In the genomic region with DNA sequence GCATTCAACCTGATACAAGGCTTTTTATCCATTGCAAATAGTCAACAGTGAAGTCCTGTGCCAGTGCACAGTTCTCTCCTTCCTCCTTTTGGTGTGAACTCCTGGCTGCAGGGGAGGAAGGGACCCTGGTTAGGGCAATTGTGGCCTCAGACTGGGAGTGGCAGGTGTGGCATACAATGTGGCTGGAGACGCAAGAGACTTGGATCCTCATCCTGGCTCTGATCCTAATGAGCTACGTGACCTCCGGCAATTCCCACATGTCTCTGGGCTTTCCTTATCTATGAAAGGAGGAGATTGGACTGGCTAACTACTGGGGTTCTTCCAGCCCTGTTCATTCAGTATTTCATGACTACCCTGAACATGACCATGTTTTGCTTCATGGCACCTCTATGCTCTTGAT, we compare ENCODE assay signal across 20 cellular contexts. TPM values are rescaled to one million over a fixed set of nuclear protein-coding genes. Genes with fewer than 3 reads are reported as not detected.
DNase-seq lines count a peak whose midpoint lies in the region; ATAC-seq and TF ChIP-seq lines count a peak whose summit lies in the region.
"Had no signal": no experiment of that assay in that cellular context is flagged by ENCODE, and none has a peak within 500 bp of the region (broad histone marks: within the 10 kb centered on the region; RNA-seq: fewer than 3 reads in every experiment).

No MANE protein-coding gene starts in this region.

- H3K4me3 ChIP-seq in HL-60 (replicated peaks; ENCODE audit: insufficient read depth, low read length) (no peak overlapping the region), PC-9 (0 out of 2 replicates have a peak overlapping the region, but pooled peaks have one; percentile 9), smooth muscle cell (no peak overlapping the region)
- H3K4me3 ChIP-seq: HAP-1, heart right ventricle, Peyer's patch, psoas muscle, upper lobe of left lung had no signal

- no peak overlapping the region for H3K9ac ChIP-seq in smooth muscle cell (ENCODE audit: low read depth)

- H3F3A ChIP-seq in PC-9 (ENCODE audit: insufficient read depth, low read depth) (peaks cover 47% of the 10 kb centered on the region), smooth muscle cell (ENCODE audit: low read depth) (peaks cover 15% of the 10 kb centered on the region)

- H3K27ac ChIP-seq in HL-60 (replicated peaks) (peak overlapping the region; percentile 61), PC-9 (peak overlapping the region; percentile 99), epithelial cell of prostate (peak overlapping the region; percentile 99), smooth muscle cell (ENCODE audit: low read depth) (peak overlapping the region; percentile 94)
- H3K27ac ChIP-seq: C4-2B, Peyer's patch, psoas muscle had no signal

- H3K79me2 ChIP-seq in PC-9 (ENCODE audit: low read depth) (no peaks in the 10 kb centered on the region), smooth muscle cell (ENCODE audit: low read depth) (no peaks in the 10 kb centered on the region)

- H3K4me2 ChIP-seq in PC-9 (peak overlapping the region; percentile 57), smooth muscle cell (peak overlapping the region; percentile 49)

- no peaks in the 10 kb centered on the region for H4K20me1 ChIP-seq in PC-9 (ENCODE audit: insufficient read depth)
- H4K20me1 ChIP-seq in smooth muscle cell (ENCODE audit: low read depth) = no peaks in the 10 kb centered on the region

- POLR2A ChIA-PET in PC-9 (lab: Charles Lee; ENCODE audit: unreplicated experiment) = interaction anchor here (0.6 kb wide), 1 partner anchor 148 kb away, joined by 5 read pairs; no protein-coding TSS in a partner anchor

- H3K9me2 ChIP-seq in PC-9 (ENCODE audit: insufficient read depth) = no peaks in the 10 kb centered on the region

- ATAC-seq in HG03095 (IDR thresholded peaks at IDR 0.05; ENCODE audit: unreplicated experiment) = no peak

- TF ChIP-seq CTCF in HL-60 (IDR thresholded peaks at IDR 0.05; ENCODE audit: insufficient read depth, low read length) = no peak
- TF ChIP-seq CTCF in PC-9 (conservative IDR thresholded peaks at IDR 0.05) = no peak
- TF ChIP-seq CTCF in smooth muscle cell (IDR thresholded peaks at IDR 0.05; ENCODE audit: borderline replicate concordance, insufficient read depth, poor library complexity, severe bottlenecking) = no peak

- H3K36me3 ChIP-seq in PC-9 (ENCODE audit: low read depth) (no peaks in the 10 kb centered on the region), smooth muscle cell (ENCODE audit: low read depth) (no peaks in the 10 kb centered on the region)
- H3K36me3 ChIP-seq: HAP-1, heart right ventricle, Peyer's patch, upper lobe of left lung had no signal

- peaks cover 20% of the 10 kb centered on the region for H3K9me3 ChIP-seq in PC-9 (ENCODE audit: insufficient read depth, low read depth)
- H3K9me3 ChIP-seq in smooth muscle cell (replicated peaks; ENCODE audit: low read depth) = no peaks in the 10 kb centered on the region
- H3K9me3 ChIP-seq: HAP-1, Peyer's patch, psoas muscle, upper lobe of left lung had no signal

- H3K4me1 ChIP-seq in PC-9 (replicated peaks; ENCODE audit: insufficient read depth) (peaks cover 51% of the 10 kb centered on the region), smooth muscle cell (ENCODE audit: low read depth) (peaks cover 5% of the 10 kb centered on the region)
- H3K4me1 ChIP-seq: psoas muscle had no signal

- H2AFZ ChIP-seq in PC-9 = no peak overlapping the region
- H2AFZ ChIP-seq in smooth muscle cell (ENCODE audit: low read depth) = no peak overlapping the region

- 56% methylated on average over 3 of the region's 3 CpGs for WGBS in smooth muscle cell (ENCODE audit: low lambda C conversion rate)

- CTCF ChIA-PET in PC-9 (lab: Charles Lee) = no interaction called here

- BruUV-seq in PC-9 (replicated peaks; lab: Mats Ljungman, UMichigan) = no TSS peak

- intact Hi-C loops in PC-9 (cut with micrococcal nuclease; ENCODE audit: unreplicated experiment) = loop anchor here (1.0 to 2.0 kb wide), 3 partner anchors 31 to 96 kb away; a partner anchor contains a TSS

- no peaks in the 10 kb centered on the region for H3K27me3 ChIP-seq in HL-60 (ENCODE audit: insufficient read depth, poor library complexity, severe bottlenecking)
- H3K27me3 ChIP-seq in PC-9 (ENCODE audit: insufficient read depth, low read depth) = no peaks in the 10 kb centered on the region
- H3K27me3 ChIP-seq in smooth muscle cell (ENCODE audit: low read depth) = no peaks in the 10 kb centered on the region
- H3K27me3 ChIP-seq: Peyer's patch, upper lobe of left lung had no signal

- DNase-seq in HL-60 (ENCODE audit: low read depth in 1 of 2, low spot score in 1 of 2) = peak; percentile 51 to 60
- peak in 1 of 2 experiments; percentile 39 for DNase-seq in PC-9
- DNase-seq in epithelial cell of prostate (ENCODE audit: low read depth, low spot score) = no peak
- no peak for DNase-seq in smooth muscle cell (lab: John Stamatoyannopoulos, UW; ENCODE audit: unreplicated experiment)
- no peak for DNase-seq in NCI-H1694 (lab: John Stamatoyannopoulos, UW)
- DNase-seq in HT-29 (ENCODE audit: low spot score) = no peak
- DNase-seq in stimulated activated CD4-positive, alpha-beta T cell treated with anti-CD3 and anti-CD28 coated beads, Interleukin-15, amount 100 ng/mL, for 24 hours = no peak
- DNase-seq: activated naive CD8-positive, alpha-beta T cell treated with anti-CD3 and anti-CD28 coated beads for 36 hours; heart right ventricle; MM.1S; NCI-H2081; NCI-H526 had no signal

RNA-seq across cellular contexts. Expression of a gene that starts 10.5 kb away (rescaled TPM):
- 0.55 TPM in 2 replicates for total RNA-seq in PC-9 (2021)
- 3.4 and 6.4 TPM in 2 replicates for total RNA-seq in smooth muscle cell
- polyA plus RNA-seq in smooth muscle cell = 1.4 and 5.1 TPM in 2 replicates
- not detected in 2 replicates for total RNA-seq in HT-29 (2014; rRNA removed; shearing (Covaris generic))
- total RNA-seq: heart right ventricle, lung microvascular endothelial cell, Peyer's patch had no signal

RNA-seq across cellular contexts. Expression of a gene that starts 30.4 kb away (rescaled TPM):
- total RNA-seq in PC-9 (2021) = 17.7 and 28.7 TPM in 2 replicates
- total RNA-seq in smooth muscle cell = 7.8 and 16.7 TPM in 2 replicates
- polyA plus RNA-seq in smooth muscle cell = 5.1 and 6.6 TPM in 2 replicates
- 2.5 and 4.0 TPM in 2 replicates for total RNA-seq in HT-29 (2014; rRNA removed; shearing (Covaris generic))

RNA-seq across cellular contexts. Expression of a gene that starts 41.7 kb away (rescaled TPM):
- total RNA-seq in PC-9 (2021) (1.4 TPM in 2 replicates), smooth muscle cell (not detected in 2 replicates)
- polyA plus RNA-seq in smooth muscle cell = not detected in 2 replicates
- 0.13 and 0.20 TPM in 2 replicates for total RNA-seq in HT-29 (2014; rRNA removed; shearing (Covaris generic))
- total RNA-seq: activated naive CD8-positive, alpha-beta T cell treated with anti-CD3 and anti-CD28 coated beads for 36 hours; fibroblast of lung; lung microvascular endothelial cell had no signal

Comparison
In these comparisons a context has a peak if more than half of its experiments do, and no peak if none do; other contexts are left out.
1. DNase-seq: peak in HL-60 (2 of 2); none in epithelial cell of prostate (single experiment), smooth muscle cell (single experiment), NCI-H1694 (single experiment), HT-29 (single experiment) and stimulated activated CD4-positive, alpha-beta T cell treated with anti-CD3 and anti-CD28 coated beads, Interleukin-15, amount 100 ng/mL, for 24 hours (single experiment).
2. Peak in every context shown above with its lines, with median percentiles within 50 percentile points of each other: H3K27ac ChIP-seq.